8 cellular contexts compared by ENCODE assay signal in the genomic region with DNA sequence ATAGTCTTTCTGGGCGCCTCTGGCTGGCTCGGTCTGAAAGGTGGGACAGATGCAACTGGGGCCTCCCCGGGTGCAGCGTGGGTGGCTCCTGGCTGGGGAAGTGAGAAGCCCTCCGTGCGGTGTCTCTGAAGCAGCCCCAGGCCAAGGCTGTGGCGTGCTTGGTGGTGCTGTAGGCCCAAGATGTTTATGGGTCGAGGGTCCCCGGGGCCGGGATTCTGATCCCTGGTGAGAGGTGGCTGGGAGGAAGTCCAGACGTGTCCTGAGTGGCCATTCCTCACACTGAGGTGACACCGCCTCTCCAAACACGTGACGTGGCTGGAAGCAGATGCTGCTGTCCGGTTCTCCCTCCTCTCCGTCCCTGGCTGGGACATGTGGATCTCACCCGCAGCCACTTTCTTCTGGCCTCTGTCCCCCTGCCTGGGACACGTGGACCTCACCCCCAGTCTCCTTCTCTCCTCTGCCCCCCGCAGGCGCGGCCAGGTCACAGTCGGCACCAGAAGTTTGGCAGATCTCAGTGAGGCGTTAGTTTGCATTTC. TPM values are rescaled to one million over a fixed set of nuclear protein-coding genes. Genes with fewer than 3 reads are reported as not detected.
DNase-seq lines count a peak whose midpoint lies in the region; ATAC-seq, FAIRE-seq and TF ChIP-seq lines count a peak whose summit lies in the region.

No MANE protein-coding gene starts in this region.

- H3K27me3 ChIP-seq in Peyer's patch (no peaks in the 10 kb centered on the region), kidney epithelial cell (ENCODE audit: control insufficient read depth, insufficient read depth, low read length) (no peaks in the 10 kb centered on the region)

- H3K36me3 ChIP-seq in Peyer's patch: no peaks in the 10 kb centered on the region
- H3K36me3 ChIP-seq in kidney epithelial cell (ENCODE audit: control insufficient read depth, insufficient read depth, low read length): no peaks in the 10 kb centered on the region

- peaks cover 0 to 19% (median 11%) of the 10 kb centered on the region in 4 donors for H3K4me1 ChIP-seq in Peyer's patch

- H3K4me3 ChIP-seq in Peyer's patch (peak overlapping the region; percentile 60 to 71 (median 61)), kidney epithelial cell (ENCODE audit: low read depth, low read length) (peak overlapping the region; percentile 18)

- TF ChIP-seq POLR2A in Peyer's patch (IDR thresholded peaks at IDR 0.05): no peak

- H3K27ac ChIP-seq in Peyer's patch: peak overlapping the region; percentile 63 to 96 (median 83)

- ATAC-seq in Right ventricle myocardium inferior: peak; percentile 51
- peak; percentile 65 for ATAC-seq in HG02852 (IDR thresholded peaks at IDR 0.05; ENCODE audit: unreplicated experiment)

- no peaks in the 10 kb centered on the region for H3K9me3 ChIP-seq in Peyer's patch

- DNase-seq in Right ventricle myocardium inferior (ENCODE audit: missing footprints): no peak
- DNase-seq in cardiac septum (ENCODE audit: low spot score): no peak
- peak in 2 of 3 donors; percentile 64 to 71 for DNase-seq in Peyer's patch
- DNase-seq in activated naive CD8-positive, alpha-beta T cell treated with anti-CD3 and anti-CD28 coated beads, Interleukin-2, amount 50 U/mL, for 16 hours (ENCODE audit: low read depth, low spot score): peak; percentile 74
- DNase-seq in kidney epithelial cell (ENCODE audit: low read depth): no peak
- peak; percentile 48 to 58 (median 54) for DNase-seq in stimulated activated CD4-positive, alpha-beta T cell treated with anti-CD3 and anti-CD28 coated beads, TNF-alpha, amount 100 ng/mL, for 4 hours (ENCODE audit: low read depth in 3 of 3)
- no peak for DNase-seq in RCC 7860 (ENCODE audit: low spot score)

- TF ChIP-seq CTCF in Peyer's patch (IDR thresholded peaks at IDR 0.05) (peak in 1 of 6 experiments; percentile 33), kidney epithelial cell (IDR thresholded peaks at IDR 0.05; ENCODE audit: insufficient read depth, low read length, poor library complexity, severe bottlenecking) (no peak)

- FAIRE-seq in RCC 7860 (lab: Jason Lieb, UNC): no peak

- intact Hi-C loops in Right ventricle myocardium inferior (cut with DNase I): no loop called here
- intact Hi-C loops in cardiac septum (cut with DNase I): loop anchor here (5.0 kb wide), 1 partner anchor 180 kb away; a partner anchor contains a TSS

RNA-seq across cellular contexts. Expression of a gene that starts 12.6 kb away (rescaled TPM):
- total RNA-seq in Right ventricle myocardium inferior (not detected), cardiac septum (0.08 TPM), Peyer's patch (under 1 TPM in 1 of 4 donors, not detected in 3; 0.54 TPM), kidney epithelial cell (not detected in 2 replicates)

RNA-seq across cellular contexts. Expression of a gene that starts 23.5 kb away (rescaled TPM):
- total RNA-seq in Right ventricle myocardium inferior (1.2 TPM), cardiac septum (2.0 TPM), Peyer's patch (1 to 10 TPM in 2 of 4 donors, not detected in 2; 1.6 to 2.7 TPM), kidney epithelial cell (1.0 TPM in 1 of 2 replicates, not detected in the other)

Comparison
In these comparisons a context has a peak if more than half of its experiments do, and no peak if none do; other contexts are left out.
1. DNase-seq: peak in Peyer's patch (2 of 3), activated naive CD8-positive, alpha-beta T cell treated with anti-CD3 and anti-CD28 coated beads, Interleukin-2, amount 50 U/mL, for 16 hours (single experiment) and stimulated activated CD4-positive, alpha-beta T cell treated with anti-CD3 and anti-CD28 coated beads, TNF-alpha, amount 100 ng/mL, for 4 hours (3 of 3); none in Right ventricle myocardium inferior (single experiment), cardiac septum (single experiment), kidney epithelial cell (single experiment) and RCC 7860 (single experiment).